In genomic region chr4:187541666-187542065, GRCh38 we compare ENCODE assay signal across 21 cellular contexts.
DNase-seq lines count a peak whose midpoint lies in the region; ATAC-seq and TF ChIP-seq lines count a peak whose summit lies in the region.
"Had no signal": no experiment of that assay in that cellular context is flagged by ENCODE, and none has a peak within 500 bp of the region (broad histone marks: within the 10 kb centered on the region; RNA-seq: fewer than 3 reads in every experiment).

No MANE protein-coding gene starts in this region.

- no peaks in the 10 kb centered on the region for H3K9me2 ChIP-seq in GM23248 (ENCODE audit: insufficient read depth)
- H3K9me2 ChIP-seq: SK-N-SH had no signal

- no peak for TF ChIP-seq EP300 in gastroesophageal sphincter (IDR thresholded peaks at IDR 0.05)

- H3K36me3 ChIP-seq in GM23248 (ENCODE audit: low read depth), result no peaks in the 10 kb centered on the region
- no peaks in the 10 kb centered on the region for H3K36me3 ChIP-seq in gastroesophageal sphincter
- H3K36me3 ChIP-seq in mesendoderm (ENCODE audit: control insufficient read depth, insufficient read depth, low read length), result no peaks in the 10 kb centered on the region
- H3K36me3 ChIP-seq: BE2C had no signal

- H3K4me3 ChIP-seq in AG10803 (ENCODE audit: low read length) (no peak overlapping the region), GM23248 (0 out of 2 replicates have a peak overlapping the region, but pooled peaks have one; percentile 14), gastroesophageal sphincter (no peak overlapping the region), mesendoderm (ENCODE audit: low read length) (no peak overlapping the region)
- H3K4me3 ChIP-seq: A549 had no signal

- H3K9ac ChIP-seq in GM23248 (no peak overlapping the region), mesendoderm (ENCODE audit: low read length) (no peak overlapping the region)
- H3K9ac ChIP-seq: SK-N-SH had no signal

- ATAC-seq in activated CD4-positive, CD25-positive, alpha-beta regulatory T cell treated with anti-CD3 and anti-CD28 coated beads, Interleukin-2, amount 50 U/mL, for 24 hours, result no peak
- ATAC-seq in gastroesophageal sphincter (no peak), HG02763 (IDR thresholded peaks at IDR 0.05; ENCODE audit: unreplicated experiment) (no peak)
- ATAC-seq: A549; CD8-positive, alpha-beta T cell; Right ventricle myocardium inferior had no signal

- no peak overlapping the region for H3K56ac ChIP-seq in mesendoderm (ENCODE audit: low read length)

- H3K4me1 ChIP-seq in GM23248 (ENCODE audit: insufficient read depth) (no peaks in the 10 kb centered on the region), gastroesophageal sphincter (no peaks in the 10 kb centered on the region), mesendoderm (ENCODE audit: control insufficient read depth, low read depth, low read length) (no peaks in the 10 kb centered on the region)
- H3K4me1 ChIP-seq: A549, BE2C had no signal

- H3K79me1 ChIP-seq in mesendoderm (ENCODE audit: low read length), result no peaks in the 10 kb centered on the region

- no peak overlapping the region for H2BK15ac ChIP-seq in mesendoderm (replicated peaks; ENCODE audit: low read depth)

- H3K4me2 ChIP-seq in GM23248 (ENCODE audit: unreplicated experiment) (no peak overlapping the region), mesendoderm (ENCODE audit: low read length) (no peak overlapping the region)
- H3K4me2 ChIP-seq: A549, SK-N-SH had no signal

- WGBS in GM23248 (ENCODE audit: low coverage in 1 of 2, low lambda C conversion rate in 2 of 2, missing lambda C conversion rate in 2 of 2), 2 experiments, result 5% methylated on average over 6 of the region's 6 CpGs
- 82 to 88% methylated on average over 5 to 6 of the region's 6 CpGs for WGBS in gastroesophageal sphincter (ENCODE audit: low coverage in 1 of 2), 2 donors
- no CpG with 5 or more reads among the region's 6 CpGs for WGBS in mesendoderm (ENCODE audit: extremely low coverage, insufficient coverage, low lambda C conversion rate)

- H4K8ac ChIP-seq in mesendoderm (ENCODE audit: low read depth, low read length), result no peak overlapping the region

- H2BK5ac ChIP-seq in mesendoderm (ENCODE audit: low read length), result no peak overlapping the region

- H2AFZ ChIP-seq in GM23248, result no peak overlapping the region

- no peak overlapping the region for H3K4ac ChIP-seq in mesendoderm (ENCODE audit: low read depth, low read length)

- in situ Hi-C loops in GM23248 (cut with MboI), result no loop called here

- H3K9me3 ChIP-seq in GM23248 (ENCODE audit: low read depth) (no peaks in the 10 kb centered on the region), gastroesophageal sphincter (no peaks in the 10 kb centered on the region)
- H3K9me3 ChIP-seq: A549, BE2C, SK-N-SH had no signal

- no peak overlapping the region for H2BK120ac ChIP-seq in mesendoderm (ENCODE audit: low read depth, low read length)

- no peak overlapping the region for H2AK5ac ChIP-seq in mesendoderm (ENCODE audit: low read length)

- no peak for TF ChIP-seq POLR2A in gastroesophageal sphincter (IDR thresholded peaks at IDR 0.05)

- no peaks in the 10 kb centered on the region for H3K27me3 ChIP-seq in GM23248 (replicated peaks; ENCODE audit: insufficient read depth)
- no peaks in the 10 kb centered on the region for H3K27me3 ChIP-seq in gastroesophageal sphincter
- H3K27me3 ChIP-seq in mesendoderm (ENCODE audit: insufficient read depth, low read length, poor library complexity), result no peaks in the 10 kb centered on the region
- H3K27me3 ChIP-seq: BE2C had no signal

- no peak overlapping the region for H3K23ac ChIP-seq in mesendoderm (ENCODE audit: low read length)

- DNase-seq in AG10803 (ENCODE audit: low read depth) (peak; percentile 73), GM23248 (peak; percentile 36), RPMI7951 (ENCODE audit: low read depth) (peak; percentile 26), myocyte (ENCODE audit: low read depth) (peak; percentile 71), mesendoderm (no peak)
- DNase-seq: BE2C; CD8-positive, alpha-beta T cell; GDM1; H7; MV-4-11; NCI-H1436 treated with DMSO at 0.1 percent for 48 hours; NCI-H2029 treated with DMSO at 0.1 percent for 48 hours; NCI-H2171 treated with DMSO at 0.1 percent for 48 hours; NCI-H748 treated with DMSO at 0.1 percent for 48 hours; SK-N-SH; T-helper 1 cell had no signal

- H3F3A ChIP-seq in GM23248 (ENCODE audit: insufficient read depth), result no peaks in the 10 kb centered on the region

- no peaks in the 10 kb centered on the region for H3K79me2 ChIP-seq in GM23248 (ENCODE audit: insufficient read depth)
- H3K79me2 ChIP-seq in mesendoderm (ENCODE audit: control insufficient read depth, insufficient read depth, low read length), result no peaks in the 10 kb centered on the region

- no peak overlapping the region for H3K18ac ChIP-seq in mesendoderm (ENCODE audit: low read length)

- no peaks in the 10 kb centered on the region for H4K20me1 ChIP-seq in GM23248 (ENCODE audit: insufficient read depth)

- no peak overlapping the region for H4K5ac ChIP-seq in mesendoderm (ENCODE audit: low read length)

- H3K27ac ChIP-seq in GM23248 (no peak overlapping the region), gastroesophageal sphincter (no peak overlapping the region), mesendoderm (ENCODE audit: low read depth, low read length) (no peak overlapping the region)
- H3K27ac ChIP-seq: A549 had no signal

- TF ChIP-seq CTCF in AG10803 (conservative IDR thresholded peaks at IDR 0.05; ENCODE audit: low read length) (no peak), gastroesophageal sphincter (IDR thresholded peaks at IDR 0.05) (no peak)
